Comparison of ENCODE assay signal across 1 cellular context in the genomic region with DNA sequence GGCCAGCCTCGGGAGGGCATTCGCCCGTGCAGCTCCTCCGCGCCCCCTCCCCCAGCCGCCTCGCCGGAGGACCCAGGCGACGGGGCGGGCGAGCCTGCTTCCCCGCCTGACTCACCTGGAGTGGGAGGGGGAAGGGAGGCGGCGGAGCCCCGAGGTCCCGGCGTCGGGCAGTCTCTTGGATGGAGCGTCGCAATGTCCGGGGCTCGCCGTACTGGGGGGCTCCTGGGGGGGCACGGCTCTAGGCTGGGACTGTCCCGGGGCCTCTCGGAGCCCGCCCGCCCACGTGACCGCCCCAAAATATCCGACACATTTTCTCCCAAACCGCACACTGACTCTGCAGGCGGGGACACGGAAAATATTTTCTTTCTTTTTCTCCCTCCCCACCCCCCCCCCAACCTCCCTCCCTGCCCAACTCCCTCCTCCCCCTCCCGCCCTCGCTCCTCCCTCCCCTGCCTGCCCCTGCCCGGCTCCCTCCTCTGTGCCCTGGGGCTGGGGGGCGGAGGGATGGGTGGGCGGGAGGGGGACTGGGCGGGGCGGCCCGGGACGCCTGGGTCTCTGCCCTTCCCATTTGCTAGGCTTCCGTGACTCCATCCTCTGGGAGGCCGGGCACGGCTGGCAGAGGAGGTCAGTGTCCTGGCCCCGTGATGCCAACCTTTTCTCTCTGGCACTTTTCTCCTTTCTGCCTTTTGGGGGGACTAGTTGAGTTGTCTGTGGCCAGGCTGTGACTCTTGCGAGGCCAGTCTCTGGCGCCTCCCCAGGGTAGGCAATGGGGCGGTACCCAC.
TF ChIP-seq lines count a peak whose summit lies in the region.

RARG (minus strand) TSS at position 351 of the 782 bp plus-strand sequence. CDS start 4,664 bp downstream, outside the sequence.

TF ChIP-seq in HepG2, 621 proteins besides CTCF, POLR2A, EP300 and RAD21 (continued from another document):
- no peak for TF ChIP-seq ONECUT2 (CRISPR knock-in tag; IDR thresholded peaks at IDR 0.05)
- no peak for TF ChIP-seq ZSCAN30 (CRISPR knock-in tag; IDR thresholded peaks at IDR 0.05)
- TF ChIP-seq, protein P1, sequence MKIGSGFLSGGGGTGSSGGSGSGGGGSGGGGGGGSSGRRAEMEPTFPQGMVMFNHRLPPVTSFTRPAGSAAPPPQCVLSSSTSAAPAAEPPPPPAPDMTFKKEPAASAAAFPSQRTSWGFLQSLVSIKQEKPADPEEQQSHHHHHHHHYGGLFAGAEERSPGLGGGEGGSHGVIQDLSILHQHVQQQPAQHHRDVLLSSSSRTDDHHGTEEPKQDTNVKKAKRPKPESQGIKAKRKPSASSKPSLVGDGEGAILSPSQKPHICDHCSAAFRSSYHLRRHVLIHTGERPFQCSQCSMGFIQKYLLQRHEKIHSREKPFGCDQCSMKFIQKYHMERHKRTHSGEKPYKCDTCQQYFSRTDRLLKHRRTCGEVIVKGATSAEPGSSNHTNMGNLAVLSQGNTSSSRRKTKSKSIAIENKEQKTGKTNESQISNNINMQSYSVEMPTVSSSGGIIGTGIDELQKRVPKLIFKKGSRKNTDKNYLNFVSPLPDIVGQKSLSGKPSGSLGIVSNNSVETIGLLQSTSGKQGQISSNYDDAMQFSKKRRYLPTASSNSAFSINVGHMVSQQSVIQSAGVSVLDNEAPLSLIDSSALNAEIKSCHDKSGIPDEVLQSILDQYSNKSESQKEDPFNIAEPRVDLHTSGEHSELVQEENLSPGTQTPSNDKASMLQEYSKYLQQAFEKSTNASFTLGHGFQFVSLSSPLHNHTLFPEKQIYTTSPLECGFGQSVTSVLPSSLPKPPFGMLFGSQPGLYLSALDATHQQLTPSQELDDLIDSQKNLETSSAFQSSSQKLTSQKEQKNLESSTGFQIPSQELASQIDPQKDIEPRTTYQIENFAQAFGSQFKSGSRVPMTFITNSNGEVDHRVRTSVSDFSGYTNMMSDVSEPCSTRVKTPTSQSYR (CRISPR knock-in tag; IDR thresholded peaks at IDR 0.05; ENCODE audit: borderline replicate concordance) = peak; percentile 27; the same call in 1 of the 2 replicates
- TF ChIP-seq, protein P2, sequence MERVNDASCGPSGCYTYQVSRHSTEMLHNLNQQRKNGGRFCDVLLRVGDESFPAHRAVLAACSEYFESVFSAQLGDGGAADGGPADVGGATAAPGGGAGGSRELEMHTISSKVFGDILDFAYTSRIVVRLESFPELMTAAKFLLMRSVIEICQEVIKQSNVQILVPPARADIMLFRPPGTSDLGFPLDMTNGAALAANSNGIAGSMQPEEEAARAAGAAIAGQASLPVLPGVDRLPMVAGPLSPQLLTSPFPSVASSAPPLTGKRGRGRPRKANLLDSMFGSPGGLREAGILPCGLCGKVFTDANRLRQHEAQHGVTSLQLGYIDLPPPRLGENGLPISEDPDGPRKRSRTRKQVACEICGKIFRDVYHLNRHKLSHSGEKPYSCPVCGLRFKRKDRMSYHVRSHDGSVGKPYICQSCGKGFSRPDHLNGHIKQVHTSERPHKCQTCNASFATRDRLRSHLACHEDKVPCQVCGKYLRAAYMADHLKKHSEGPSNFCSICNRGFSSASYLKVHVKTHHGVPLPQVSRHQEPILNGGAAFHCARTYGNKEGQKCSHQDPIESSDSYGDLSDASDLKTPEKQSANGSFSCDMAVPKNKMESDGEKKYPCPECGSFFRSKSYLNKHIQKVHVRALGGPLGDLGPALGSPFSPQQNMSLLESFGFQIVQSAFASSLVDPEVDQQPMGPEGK (CRISPR knock-in tag; IDR thresholded peaks at IDR 0.05) = peak; percentile 33; the same call in 1 of the 2 replicates
- TF ChIP-seq HNRNPK (IDR thresholded peaks at IDR 0.05; ENCODE audit: low read depth, low read length, poor library complexity, severe bottlenecking) = peak; percentile 29
- TF ChIP-seq FOSL2 (CRISPR knock-in tag; IDR thresholded peaks at IDR 0.05) = 0 out of 2 replicates have a peak, but pooled peaks have one; percentile 26
- peak; percentile 49; the same call in 1 of the 2 replicates for TF ChIP-seq ZNF777 (CRISPR knock-in tag; IDR thresholded peaks at IDR 0.05)
- no peak for TF ChIP-seq ZNF567 (CRISPR knock-in tag; IDR thresholded peaks at IDR 0.05; ENCODE audit: borderline replicate concordance)
- no peak for TF ChIP-seq ZNF326 (CRISPR knock-in tag; IDR thresholded peaks at IDR 0.05; ENCODE audit: borderline replicate concordance)
